In genomic region chr2:96150007-96150406, GRCh38 we compare ENCODE assay signal across 26 cellular contexts. TPM values are rescaled to one million over a fixed set of nuclear protein-coding genes. Genes with fewer than 3 reads are reported as not detected.
A peak's percentile ranks its signal among the peaks of the same experiment; 100 is the strongest.
DNase-seq lines count a peak whose midpoint lies in the region; ATAC-seq lines count a peak whose summit lies in the region.
"Had no signal": no experiment of that assay in that cellular context is flagged by ENCODE, and none has a peak within 500 bp of the region (broad histone marks: within the 10 kb centered on the region; RNA-seq: fewer than 3 reads in every experiment).

No MANE protein-coding gene starts in this region.

- no peaks in the 10 kb centered on the region for H3K27me3 Mint-ChIP-seq in CD4-positive, alpha-beta memory T cell
- H3K27me3 Mint-ChIP-seq in central memory CD8-positive, alpha-beta T cell, result no peaks in the 10 kb centered on the region
- H3K27me3 Mint-ChIP-seq in natural killer cell treated with Interleukin-12 subunit alpha and Interleukin-12 subunit beta and Interleukin-15 and Interleukin-18, amount 100 ng/mL, for 72 hours, result no peaks in the 10 kb centered on the region

- DNase-seq in SKM-1 treated with dmso at 0.1 percent for 144 hours (lab: John Stamatoyannopoulos, UW; ENCODE audit: unreplicated experiment), result peak; percentile 37
- no peak for DNase-seq in SKM-1 (lab: John Stamatoyannopoulos, UW; ENCODE audit: unreplicated experiment)
- DNase-seq in CD4-positive, alpha-beta memory T cell, result no peak
- DNase-seq in central memory CD8-positive, alpha-beta T cell (ENCODE audit: low spot score in 2 of 2), result no peak
- DNase-seq in natural killer cell treated with Interleukin-12 subunit alpha and Interleukin-12 subunit beta and Interleukin-15 and Interleukin-18, amount 100 ng/mL, for 72 hours (ENCODE audit: low spot score), result no peak
- DNase-seq in GDM1 (lab: John Stamatoyannopoulos, UW), result no peak
- DNase-seq in DMS53 treated with DMSO at 0.1 percent for 48 hours (lab: John Stamatoyannopoulos, UW; ENCODE audit: unreplicated experiment), result no peak
- no peak for DNase-seq in NCI-H2107 treated with DMSO at 0.1 percent for 48 hours (lab: John Stamatoyannopoulos, UW; ENCODE audit: unreplicated experiment)
- DNase-seq: activated CD4-positive, CD25-positive, alpha-beta regulatory T cell; activated naive CD4-positive, alpha-beta T cell treated with anti-CD3 and anti-CD28 coated beads, Interleukin-2, amount 50 U/mL, for 16 hours; activated T-cell treated with anti-CD3 and anti-CD28 coated beads for 4 hours; cortex of kidney; DMS 273 treated with DMSO at 0.1 percent for 48 hours; GF-D8; NCI-H1436; NCI-H2171 treated with DMSO at 0.1 percent for 48 hours; stimulated activated CD4-positive, alpha-beta T cell treated with anti-CD3 and anti-CD28 coated beads, Interleukin-2, amount 100 ng/mL, for 48 hours had no signal

- POLR2A ChIA-PET in CD4-positive, alpha-beta memory T cell (lab: Charles Lee; ENCODE audit: partially characterized antibody), result interaction anchor here (12.4 kb wide), 1 partner anchor 11 kb away, joined by 285 read pairs; no protein-coding TSS in a partner anchor

- no peaks in the 10 kb centered on the region for H3K9me3 ChIP-seq in CD4-positive, alpha-beta memory T cell (ENCODE audit: control insufficient read depth in 1 of 2, low read length in 2 of 2)

- H3K27me3 ChIP-seq in CD4-positive, alpha-beta memory T cell (ENCODE audit: insufficient read depth, low read length), result no peaks in the 10 kb centered on the region

- H3K27ac Mint-ChIP-seq in CD4-positive, alpha-beta memory T cell, result peak overlapping the region; percentile 64 to 100 (median 99)
- peak overlapping the region; percentile 70 for H3K27ac Mint-ChIP-seq in central memory CD8-positive, alpha-beta T cell (ENCODE audit: low read depth)
- H3K27ac Mint-ChIP-seq in natural killer cell treated with Interleukin-12 subunit alpha and Interleukin-12 subunit beta and Interleukin-15 and Interleukin-18, amount 100 ng/mL, for 72 hours, result peak overlapping the region; percentile 29 to 56
- H3K27ac Mint-ChIP-seq: progenitor cell of endocrine pancreas had no signal

- CTCF ChIA-PET in CD4-positive, alpha-beta memory T cell (lab: Charles Lee; ENCODE audit: partially characterized antibody), result interaction anchor here (1.4 to 6.4 kb wide), 3 partner anchors 10 to 158 kb away, joined by 3 to 43 read pairs (median 26); partner anchors contain the start of gene ASTL

- intact Hi-C loops in CD4-positive, alpha-beta memory T cell (cut with micrococcal nuclease), result no loop called here

- H3K4me3 Mint-ChIP-seq in CD4-positive, alpha-beta memory T cell, result no peak overlapping the region
- no peak overlapping the region for H3K4me3 Mint-ChIP-seq in central memory CD8-positive, alpha-beta T cell
- no peak overlapping the region for H3K4me3 Mint-ChIP-seq in natural killer cell treated with Interleukin-12 subunit alpha and Interleukin-12 subunit beta and Interleukin-15 and Interleukin-18, amount 100 ng/mL, for 72 hours

- no peak for ATAC-seq in central memory CD8-positive, alpha-beta T cell (replicated peaks; ENCODE audit: extremely low read depth, poor library complexity, severe bottlenecking)
- no peak for ATAC-seq in natural killer cell treated with Interleukin-12 subunit alpha and Interleukin-12 subunit beta and Interleukin-15 and Interleukin-18, amount 100 ng/mL, for 72 hours
- ATAC-seq: GM12878 had no signal

- peaks cover 0 to 15% of the 10 kb centered on the region in 2 donors for H3K36me3 Mint-ChIP-seq in CD4-positive, alpha-beta memory T cell
- H3K36me3 Mint-ChIP-seq in central memory CD8-positive, alpha-beta T cell (ENCODE audit: insufficient read depth), result peaks cover 27% of the 10 kb centered on the region
- H3K36me3 Mint-ChIP-seq in natural killer cell treated with Interleukin-12 subunit alpha and Interleukin-12 subunit beta and Interleukin-15 and Interleukin-18, amount 100 ng/mL, for 72 hours, result no peaks in the 10 kb centered on the region

- H3K4me3 ChIP-seq in CD4-positive, alpha-beta memory T cell (ENCODE audit: low read length in 2 of 2), result no peak overlapping the region
- H3K4me3 ChIP-seq: GM12878, skin epidermis had no signal

- H3K9me3 Mint-ChIP-seq in CD4-positive, alpha-beta memory T cell, result peaks cover 0 to 1% (median 0%) of the 10 kb centered on the region in 8 donors
- H3K9me3 Mint-ChIP-seq in central memory CD8-positive, alpha-beta T cell, result no peaks in the 10 kb centered on the region
- no peaks in the 10 kb centered on the region for H3K9me3 Mint-ChIP-seq in natural killer cell treated with Interleukin-12 subunit alpha and Interleukin-12 subunit beta and Interleukin-15 and Interleukin-18, amount 100 ng/mL, for 72 hours

- peaks cover 29 to 67% (median 51%) of the 10 kb centered on the region in 4 donors for H3K4me1 Mint-ChIP-seq in CD4-positive, alpha-beta memory T cell
- peaks cover 69% of the 10 kb centered on the region for H3K4me1 Mint-ChIP-seq in central memory CD8-positive, alpha-beta T cell
- H3K4me1 Mint-ChIP-seq in natural killer cell treated with Interleukin-12 subunit alpha and Interleukin-12 subunit beta and Interleukin-15 and Interleukin-18, amount 100 ng/mL, for 72 hours (ENCODE audit: low read depth in 2 of 2), result peaks cover 30 to 47% of the 10 kb centered on the region in 2 donors

- H3K4me1 ChIP-seq in CD4-positive, alpha-beta memory T cell (ENCODE audit: insufficient read depth, low read length), result peaks cover 47% of the 10 kb centered on the region

- no peaks in the 10 kb centered on the region for H3K36me3 ChIP-seq in CD4-positive, alpha-beta memory T cell (ENCODE audit: insufficient read depth, low read length)

- H3K27ac ChIP-seq in CD4-positive, alpha-beta memory T cell (ENCODE audit: low read depth, low read length), result no peak overlapping the region

RNA-seq across cellular contexts. Expression of gene DUSP2, which starts 4.8 kb away (rescaled TPM):
- 10 to 100 TPM; 33.4 to 34.6 TPM for total RNA-seq in CD4-positive, alpha-beta memory T cell
- 100 to 1,000 TPM in 1 of 2 donors, 10 to 100 TPM in 1; 48.2 to 303 TPM for polyA plus RNA-seq in CD4-positive, alpha-beta memory T cell
- 10 to 100 TPM; 30.9 to 52.0 TPM for total RNA-seq in natural killer cell treated with Interleukin-12 subunit alpha and Interleukin-12 subunit beta and Interleukin-15 and Interleukin-18, amount 100 ng/mL, for 72 hours

RNA-seq across cellular contexts. Expression of gene ASTL, which starts 11.7 kb away (rescaled TPM):
- total RNA-seq in CD4-positive, alpha-beta memory T cell, result 1 to 10 TPM in 1 of 2 experiments, not detected in 1; 1.3 TPM
- polyA plus RNA-seq in CD4-positive, alpha-beta memory T cell, result under 1 TPM in 1 of 2 donors, not detected in 1; 0.48 TPM
- total RNA-seq in natural killer cell treated with Interleukin-12 subunit alpha and Interleukin-12 subunit beta and Interleukin-15 and Interleukin-18, amount 100 ng/mL, for 72 hours, result under 1 TPM in 1 of 2 donors, not detected in 1; 0.92 TPM
- total RNA-seq: endothelial cell of umbilical vein; lung microvascular endothelial cell; MCF 10A; myocyte; T-helper 2 cell treated with Interferon-gamma antibody and Interleukin-4, amounts not matched to agents 100 ng/mL and 5 ng/mL, for 36 hours had no signal
- polyA plus RNA-seq: endothelial cell of umbilical vein, keratinocyte had no signal

RNA-seq across cellular contexts. Expression of gene ADRA2B, which starts 33.6 kb away (rescaled TPM):
- not detected for total RNA-seq in CD4-positive, alpha-beta memory T cell
- polyA plus RNA-seq in CD4-positive, alpha-beta memory T cell, result not detected
- total RNA-seq in natural killer cell treated with Interleukin-12 subunit alpha and Interleukin-12 subunit beta and Interleukin-15 and Interleukin-18, amount 100 ng/mL, for 72 hours, result not detected
- total RNA-seq: endothelial cell of umbilical vein, lung microvascular endothelial cell, MCF 10A, myocyte had no signal
- polyA plus RNA-seq: endothelial cell of umbilical vein, keratinocyte had no signal

RNA-seq across cellular contexts. Expression of gene STARD7, which starts 58.6 kb away (rescaled TPM):
- 10 to 100 TPM; 84.9 to 92.9 TPM for total RNA-seq in CD4-positive, alpha-beta memory T cell
- polyA plus RNA-seq in CD4-positive, alpha-beta memory T cell, result 100 to 1,000 TPM; 109 to 196 TPM
- total RNA-seq in natural killer cell treated with Interleukin-12 subunit alpha and Interleukin-12 subunit beta and Interleukin-15 and Interleukin-18, amount 100 ng/mL, for 72 hours, result 100 to 1,000 TPM; 153 to 206 TPM

Comparison
In these comparisons a context has a peak if more than half of its experiments do, and no peak if none do; other contexts are left out.
1. H3K27ac Mint-ChIP-seq: peak in every context shown above with its lines; median percentile 99 in CD4-positive, alpha-beta memory T cell; 70 in central memory CD8-positive, alpha-beta T cell; 42 in natural killer cell treated with Interleukin-12 subunit alpha and Interleukin-12 subunit beta and Interleukin-15 and Interleukin-18, amount 100 ng/mL, for 72 hours.